9 cellular contexts compared by ENCODE assay signal in the genomic region with DNA sequence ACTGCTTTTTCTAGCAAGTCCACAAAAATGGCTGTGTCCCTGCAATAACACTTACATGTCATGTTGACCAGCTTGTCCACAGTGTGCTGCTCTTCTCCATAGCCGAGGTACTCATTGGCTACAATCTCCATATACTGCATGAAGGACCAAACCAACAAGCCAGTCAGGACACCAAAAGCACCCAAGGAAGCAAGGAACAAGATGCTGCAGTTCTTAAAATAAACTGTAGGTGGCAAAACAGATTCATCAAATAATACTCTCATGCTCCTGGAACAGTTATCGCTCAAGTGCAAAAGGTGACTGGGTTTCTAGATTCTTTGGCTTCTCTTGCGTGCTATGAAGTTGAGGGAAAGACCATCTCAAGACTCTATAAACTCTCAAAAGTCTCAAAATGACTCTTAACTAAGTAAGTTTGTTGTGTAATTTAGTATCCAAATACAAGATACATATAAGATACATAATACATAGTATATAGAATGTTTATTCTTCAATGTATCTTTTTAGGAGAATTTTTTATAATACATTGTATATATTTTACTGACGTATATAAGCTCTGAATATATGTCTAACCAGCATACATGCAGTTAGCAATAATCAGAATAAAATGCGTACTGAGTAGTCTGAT. TPM values are rescaled to one million over a fixed set of nuclear protein-coding genes. Genes with fewer than 3 reads are reported as not detected.
DNase-seq lines count a peak whose midpoint lies in the region; ATAC-seq, FAIRE-seq and TF ChIP-seq lines count a peak whose summit lies in the region.
"Had no signal": no experiment of that assay in that cellular context is flagged by ENCODE, and none has a peak within 500 bp of the region (broad histone marks: within the 10 kb centered on the region; RNA-seq: fewer than 3 reads in every experiment).

No MANE protein-coding gene starts in this region.

- H3K9me3 Mint-ChIP-seq in activated T-cell treated with anti-CD3 and anti-CD28 coated beads, Interleukin-2, amount 50 U/mL, for 4 hours, result no peaks in the 10 kb centered on the region
- H3K9me3 Mint-ChIP-seq in activated T-cell treated with anti-CD3 and anti-CD28 coated beads, Interleukin-2, amount 50 U/mL, for 24 hours, result no peaks in the 10 kb centered on the region
- H3K9me3 Mint-ChIP-seq: naive thymus-derived CD8-positive, alpha-beta T cell had no signal

- TF ChIP-seq CTCF in OCI-LY1 (IDR thresholded peaks at IDR 0.05; ENCODE audit: low read length), result peak; percentile 76
- peak; percentile 76 for TF ChIP-seq CTCF in choroid plexus epithelial cell (conservative IDR thresholded peaks at IDR 0.05; ENCODE audit: low read depth, low read length)
- peak; percentile 74 to 80 for TF ChIP-seq CTCF in left lung (IDR thresholded peaks at IDR 0.05)

- no peaks in the 10 kb centered on the region for H3K9me2 ChIP-seq in OCI-LY1 (ENCODE audit: low read depth, low read length)

- no peak overlapping the region for H3K4me3 Mint-ChIP-seq in activated T-cell treated with anti-CD3 and anti-CD28 coated beads, Interleukin-2, amount 50 U/mL, for 4 hours
- H3K4me3 Mint-ChIP-seq in activated T-cell treated with anti-CD3 and anti-CD28 coated beads, Interleukin-2, amount 50 U/mL, for 24 hours, result no peak overlapping the region
- H3K4me3 Mint-ChIP-seq: naive thymus-derived CD8-positive, alpha-beta T cell had no signal

- no peaks in the 10 kb centered on the region for H3K36me3 Mint-ChIP-seq in activated T-cell treated with anti-CD3 and anti-CD28 coated beads, Interleukin-2, amount 50 U/mL, for 4 hours (ENCODE audit: insufficient read depth)
- H3K36me3 Mint-ChIP-seq in activated T-cell treated with anti-CD3 and anti-CD28 coated beads, Interleukin-2, amount 50 U/mL, for 24 hours (ENCODE audit: low read depth), result no peaks in the 10 kb centered on the region
- H3K36me3 Mint-ChIP-seq: naive thymus-derived CD8-positive, alpha-beta T cell had no signal

- no peaks in the 10 kb centered on the region for H3K4me1 ChIP-seq in OCI-LY1 (ENCODE audit: insufficient read depth, low read length, severe bottlenecking)
- no peaks in the 10 kb centered on the region for H3K4me1 ChIP-seq in left lung

- H3K27ac ChIP-seq in OCI-LY1 (ENCODE audit: low read depth, low read length, poor library complexity, severe bottlenecking) (no peak overlapping the region), left lung (no peak overlapping the region)

- no peak overlapping the region for H3K9ac ChIP-seq in OCI-LY1 (ENCODE audit: low read length)

- peaks cover 1% of the 10 kb centered on the region for H3K27me3 Mint-ChIP-seq in activated T-cell treated with anti-CD3 and anti-CD28 coated beads, Interleukin-2, amount 50 U/mL, for 4 hours (ENCODE audit: low read depth)
- peaks cover 2% of the 10 kb centered on the region for H3K27me3 Mint-ChIP-seq in activated T-cell treated with anti-CD3 and anti-CD28 coated beads, Interleukin-2, amount 50 U/mL, for 24 hours

- H2AFZ ChIP-seq in OCI-LY1 (ENCODE audit: low read length), result no peak overlapping the region

- H3K9me3 ChIP-seq in OCI-LY1 (ENCODE audit: low read length) (no peaks in the 10 kb centered on the region), left lung (no peaks in the 10 kb centered on the region)

- intact Hi-C loops in left lung (cut with DNase I), result loop anchor here in 1 of 2 donors (10.0 kb wide), 2 partner anchors 153 to 373 kb away; no protein-coding TSS in a partner anchor

- no peaks in the 10 kb centered on the region for H3K4me1 Mint-ChIP-seq in activated T-cell treated with anti-CD3 and anti-CD28 coated beads, Interleukin-2, amount 50 U/mL, for 4 hours (ENCODE audit: low read depth)
- H3K4me1 Mint-ChIP-seq in activated T-cell treated with anti-CD3 and anti-CD28 coated beads, Interleukin-2, amount 50 U/mL, for 24 hours (ENCODE audit: low read depth), result no peaks in the 10 kb centered on the region

- H4K20me1 ChIP-seq in OCI-LY1 (ENCODE audit: insufficient read depth, low read length), result no peaks in the 10 kb centered on the region

- no peaks in the 10 kb centered on the region for H3F3A ChIP-seq in OCI-LY1 (ENCODE audit: insufficient read depth, low read length)

- H3K4me2 ChIP-seq in OCI-LY1 (ENCODE audit: low read length), result no peak overlapping the region

- FAIRE-seq in urothelium cell line (lab: Jason Lieb, UNC), result no peak

- no peaks in the 10 kb centered on the region for H3K36me3 ChIP-seq in OCI-LY1 (ENCODE audit: insufficient read depth, low read length)
- H3K36me3 ChIP-seq in left lung, result no peaks in the 10 kb centered on the region

- H3K79me2 ChIP-seq in OCI-LY1 (ENCODE audit: insufficient read depth, low read length), result no peaks in the 10 kb centered on the region

- no peak for DNase-seq in activated T-cell treated with anti-CD3 and anti-CD28 coated beads, Interleukin-2, amount 50 U/mL, for 4 hours
- no peak for DNase-seq in activated T-cell treated with anti-CD3 and anti-CD28 coated beads, Interleukin-2, amount 50 U/mL, for 24 hours
- DNase-seq in HPDE6-E6E7 (ENCODE audit: extremely low spot score), result peak; percentile 1
- peak; percentile 88 for DNase-seq in choroid plexus epithelial cell (ENCODE audit: low read depth)
- DNase-seq in left lung, result no peak
- peak; percentile 63 for DNase-seq in urothelium cell line (ENCODE audit: low spot score)

- H3K4me3 ChIP-seq in OCI-LY1 (ENCODE audit: low read depth, low read length, poor library complexity, severe bottlenecking) (no peak overlapping the region), choroid plexus epithelial cell (ENCODE audit: low read depth, low read length) (no peak overlapping the region), left lung (no peak overlapping the region)

- H3K27me3 ChIP-seq in OCI-LY1 (ENCODE audit: insufficient read depth, low read length) (no peaks in the 10 kb centered on the region), left lung (no peaks in the 10 kb centered on the region)

- H3K27ac Mint-ChIP-seq in activated T-cell treated with anti-CD3 and anti-CD28 coated beads, Interleukin-2, amount 50 U/mL, for 24 hours, result no peak overlapping the region

- ATAC-seq in activated T-cell treated with anti-CD3 and anti-CD28 coated beads, Interleukin-2, amount 50 U/mL, for 4 hours, result peak; percentile 38 to 63
- ATAC-seq in GM21515 (IDR thresholded peaks at IDR 0.05; ENCODE audit: unreplicated experiment) (peak; percentile 94), left lung (peak; percentile 90)

RNA-seq across cellular contexts. Expression of a gene that starts 57.0 kb away (rescaled TPM):
- under 1 TPM; 0.21 to 0.49 (median 0.28) TPM for total RNA-seq in activated T-cell treated with anti-CD3 and anti-CD28 coated beads, Interleukin-2, amount 50 U/mL, for 4 hours
- 1 to 10 TPM; 1.5 to 4.2 TPM for total RNA-seq in left lung

Comparison
In these comparisons a context has a peak if more than half of its experiments do, and no peak if none do; other contexts are left out.
1. DNase-seq: peak in HPDE6-E6E7 (single experiment), choroid plexus epithelial cell (single experiment) and urothelium cell line (single experiment); none in activated T-cell treated with anti-CD3 and anti-CD28 coated beads, Interleukin-2, amount 50 U/mL, for 4 hours (single experiment), activated T-cell treated with anti-CD3 and anti-CD28 coated beads, Interleukin-2, amount 50 U/mL, for 24 hours (single experiment) and left lung (0 of 2).
2. Peak in every context shown above with its lines, with median percentiles within 50 percentile points of each other: ATAC-seq and CTCF ChIP-seq.